21 cellular contexts compared by ENCODE assay signal in genomic region chrX:111465664-111466063, GRCh38. TPM values are rescaled to one million over a fixed set of nuclear protein-coding genes. Genes with fewer than 3 reads are reported as not detected.
"Had no signal": no experiment of that assay in that cellular context is flagged by ENCODE, and none has a peak within 500 bp of the region (broad histone marks: within the 10 kb centered on the region; RNA-seq: fewer than 3 reads in every experiment).

No MANE protein-coding gene starts in this region.

- H3K36me3 ChIP-seq: adrenal gland, SJSA1 had no signal

- H3K9me3 ChIP-seq: adrenal gland, SJSA1 had no signal

- DNase-seq: activated CD4-positive, alpha-beta T cell treated with anti-CD3 and anti-CD28 coated beads for 48 hours; activated CD4-positive, alpha-beta T cell treated with anti-CD3 and anti-CD28 coated beads, Interleukin-2, amount 50 U/mL, for 4 hours; activated CD4-positive, CD25-positive, alpha-beta regulatory T cell treated with anti-CD3 and anti-CD28 coated beads, Interleukin-2, amount 50 U/mL, for 72 hours; activated CD8-positive, alpha-beta memory T cell treated with anti-CD3 and anti-CD28 coated beads, Interleukin-2, amount 50 U/mL, for 48 hours; activated CD8-positive, alpha-beta T cell treated with anti-CD3 and anti-CD28 coated beads, Interleukin-2, amount 10 ng/mL, durations not matched to agents 7 days and 5 days; activated naive CD4-positive, alpha-beta T cell treated with anti-CD3 and anti-CD28 coated beads, Interleukin-2, amount 50 U/mL, for 16 hours; activated naive CD8-positive, alpha-beta T cell treated with anti-CD3 and anti-CD28 coated beads, Interleukin-2, amount 10 ng/mL, durations not matched to agents 7 days and 5 days; activated T-cell treated with anti-CD3 and anti-CD28 coated beads, Interleukin-2, amount 50 U/mL, for 1 hour; adrenal gland; anterior cingulate cortex; NCI-H1092; NCI-H1417; NCI-H2029; NCI-H2107; NCI-H510A treated with DMSO at 0.1 percent for 48 hours; NCI-H69; NK-92 treated with Interleukin-12 subunit alpha and Interleukin-12 subunit beta, amount 100 ng/mL, for 24 hours; SHP77; SW 1271 had no signal

- H3K27me3 ChIP-seq: SJSA1 had no signal

- H3K27ac ChIP-seq: adrenal gland, SJSA1 had no signal

- H3K4me1 ChIP-seq: adrenal gland, SJSA1 had no signal

- H3K4me3 ChIP-seq: adrenal gland, SJSA1 had no signal

RNA-seq across cellular contexts. Expression of gene SERTM2, which starts 45.8 kb away (rescaled TPM):
- total RNA-seq: activated CD8-positive, alpha-beta T cell treated with anti-CD3 and anti-CD28 coated beads, Interleukin-2, amount 10 ng/mL, durations not matched to agents 7 days and 5 days; activated naive CD8-positive, alpha-beta T cell treated with anti-CD3 and anti-CD28 coated beads, Interleukin-2, amount 10 ng/mL, durations not matched to agents 7 days and 5 days; MCF 10A had no signal

RNA-seq across cellular contexts. Expression of gene DCX, which starts 53.7 kb away (rescaled TPM):
- total RNA-seq: activated CD8-positive, alpha-beta T cell treated with anti-CD3 and anti-CD28 coated beads, Interleukin-2, amount 10 ng/mL, durations not matched to agents 7 days and 5 days; activated naive CD8-positive, alpha-beta T cell treated with anti-CD3 and anti-CD28 coated beads, Interleukin-2, amount 10 ng/mL, durations not matched to agents 7 days and 5 days; MCF 10A; SJSA1 had no signal
